Comparison of ENCODE assay signal across 1 cellular context in the genomic region with DNA sequence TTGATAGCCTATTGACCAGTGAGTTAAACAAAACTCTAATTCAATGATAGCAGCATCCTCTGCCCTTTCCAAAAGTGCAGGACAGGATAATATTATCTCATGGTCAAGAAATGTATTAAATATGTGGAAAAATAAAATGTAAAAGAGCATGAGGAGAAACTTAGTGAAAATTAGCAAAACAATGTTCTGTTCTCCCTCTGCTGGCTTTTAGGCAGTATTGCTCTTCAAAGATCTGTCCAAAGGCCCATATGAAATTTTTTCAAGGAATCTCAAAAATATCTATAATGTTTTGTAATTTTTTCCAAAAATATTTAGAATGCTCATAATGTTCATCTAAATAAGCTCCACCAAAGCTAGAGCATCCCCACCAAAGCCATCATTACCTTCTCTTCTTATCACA.
TF ChIP-seq lines count a peak whose summit lies in the region.

No MANE protein-coding gene starts in this region.

TF ChIP-seq in Ishikawa, 13 proteins besides CTCF, POLR2A, EP300 and RAD21 (continued from another document):
- TF ChIP-seq, protein P1, sequence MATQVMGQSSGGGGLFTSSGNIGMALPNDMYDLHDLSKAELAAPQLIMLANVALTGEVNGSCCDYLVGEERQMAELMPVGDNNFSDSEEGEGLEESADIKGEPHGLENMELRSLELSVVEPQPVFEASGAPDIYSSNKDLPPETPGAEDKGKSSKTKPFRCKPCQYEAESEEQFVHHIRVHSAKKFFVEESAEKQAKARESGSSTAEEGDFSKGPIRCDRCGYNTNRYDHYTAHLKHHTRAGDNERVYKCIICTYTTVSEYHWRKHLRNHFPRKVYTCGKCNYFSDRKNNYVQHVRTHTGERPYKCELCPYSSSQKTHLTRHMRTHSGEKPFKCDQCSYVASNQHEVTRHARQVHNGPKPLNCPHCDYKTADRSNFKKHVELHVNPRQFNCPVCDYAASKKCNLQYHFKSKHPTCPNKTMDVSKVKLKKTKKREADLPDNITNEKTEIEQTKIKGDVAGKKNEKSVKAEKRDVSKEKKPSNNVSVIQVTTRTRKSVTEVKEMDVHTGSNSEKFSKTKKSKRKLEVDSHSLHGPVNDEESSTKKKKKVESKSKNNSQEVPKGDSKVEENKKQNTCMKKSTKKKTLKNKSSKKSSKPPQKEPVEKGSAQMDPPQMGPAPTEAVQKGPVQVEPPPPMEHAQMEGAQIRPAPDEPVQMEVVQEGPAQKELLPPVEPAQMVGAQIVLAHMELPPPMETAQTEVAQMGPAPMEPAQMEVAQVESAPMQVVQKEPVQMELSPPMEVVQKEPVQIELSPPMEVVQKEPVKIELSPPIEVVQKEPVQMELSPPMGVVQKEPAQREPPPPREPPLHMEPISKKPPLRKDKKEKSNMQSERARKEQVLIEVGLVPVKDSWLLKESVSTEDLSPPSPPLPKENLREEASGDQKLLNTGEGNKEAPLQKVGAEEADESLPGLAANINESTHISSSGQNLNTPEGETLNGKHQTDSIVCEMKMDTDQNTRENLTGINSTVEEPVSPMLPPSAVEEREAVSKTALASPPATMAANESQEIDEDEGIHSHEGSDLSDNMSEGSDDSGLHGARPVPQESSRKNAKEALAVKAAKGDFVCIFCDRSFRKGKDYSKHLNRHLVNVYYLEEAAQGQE (IDR thresholded peaks at IDR 0.05; ENCODE audit: low read depth) = no peak
- TF ChIP-seq TAF1 (IDR thresholded peaks at IDR 0.05; ENCODE audit: low read depth) (no peak), TCF12 (IDR thresholded peaks at IDR 0.05; ENCODE audit: low read depth) (no peak), FOXM1 (IDR thresholded peaks at IDR 0.05; ENCODE audit: borderline replicate concordance, low read depth) (no peak), ZBTB7A (IDR thresholded peaks at IDR 0.05; ENCODE audit: low read depth) (no peak), YY1 (IDR thresholded peaks at IDR 0.05; ENCODE audit: low read depth) (no peak), NFIC (IDR thresholded peaks at IDR 0.05) (no peak), EGR1 (IDR thresholded peaks at IDR 0.05) (no peak)
- TF ChIP-seq, protein P2, sequence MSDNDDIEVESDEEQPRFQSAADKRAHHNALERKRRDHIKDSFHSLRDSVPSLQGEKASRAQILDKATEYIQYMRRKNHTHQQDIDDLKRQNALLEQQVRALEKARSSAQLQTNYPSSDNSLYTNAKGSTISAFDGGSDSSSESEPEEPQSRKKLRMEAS (IDR thresholded peaks at IDR 0.05) = no peak
TF ChIP-seq in Ishikawa: peak in this region for 0.
